16 cellular contexts compared by ENCODE assay signal in genomic region chr3:72448375-72448823, GRCh38. TPM values are rescaled to one million over a fixed set of nuclear protein-coding genes. Genes with fewer than 3 reads are reported as not detected.
DNase-seq lines count a peak whose midpoint lies in the region; ATAC-seq and TF ChIP-seq lines count a peak whose summit lies in the region.
"Had no signal": no experiment of that assay in that cellular context is flagged by ENCODE, and none has a peak within 500 bp of the region (broad histone marks: within the 10 kb centered on the region; RNA-seq: fewer than 3 reads in every experiment).

No MANE protein-coding gene starts in this region.

- POLR2A ChIA-PET in CD8-positive, alpha-beta memory T cell (lab: Charles Lee), result interaction anchor here (1.1 kb wide), 1 partner anchor 9 kb away, joined by 3 read pairs; no protein-coding TSS in a partner anchor

- no peaks in the 10 kb centered on the region for H3K27me3 ChIP-seq in CD8-positive, alpha-beta memory T cell (ENCODE audit: insufficient read depth, low read length, poor library complexity, severe bottlenecking)
- H3K27me3 ChIP-seq in osteoblast (ENCODE audit: insufficient read depth, low read length) (peaks cover 22% of the 10 kb centered on the region), brain microvascular endothelial cell (replicated peaks) (peaks cover 3% of the 10 kb centered on the region)
- H3K27me3 ChIP-seq: tibial artery had no signal

- H3K27ac Mint-ChIP-seq in CD8-positive, alpha-beta memory T cell, result peak overlapping the region in 1 of 8 donors; percentile 9
- peak overlapping the region; percentile 6 for H3K27ac Mint-ChIP-seq in dendritic cell treated with granulocyte-macrophage colony-stimulating factor and Interleukin-4, amounts not matched to agents 40 ng/mL and 50 ng/mL, for 4 days
- H3K27ac Mint-ChIP-seq: memory B cell had no signal

- H3K27me3 Mint-ChIP-seq in CD8-positive, alpha-beta memory T cell, result peaks cover 25 to 39% of the 10 kb centered on the region in 2 donors
- peaks cover 17% of the 10 kb centered on the region for H3K27me3 Mint-ChIP-seq in dendritic cell treated with granulocyte-macrophage colony-stimulating factor and Interleukin-4, amounts not matched to agents 40 ng/mL and 50 ng/mL, for 4 days

- no peak overlapping the region for H3K4me3 ChIP-seq in CD8-positive, alpha-beta memory T cell (ENCODE audit: low read length)
- H3K4me3 ChIP-seq in NB4 (ENCODE audit: low read depth, low read length), result no peak overlapping the region
- H3K4me3 ChIP-seq in osteoblast (ENCODE audit: insufficient read depth, low read length), result no peak overlapping the region
- no peak overlapping the region for H3K4me3 ChIP-seq in brain microvascular endothelial cell (ENCODE audit: low read depth, low read length)
- H3K4me3 ChIP-seq: tibial artery had no signal

- in situ Hi-C loops in brain microvascular endothelial cell (cut with HindIII; ENCODE audit: low pct_ligation_motif_present, low sequenced_read_pairs), result no loop called here

- intact Hi-C loops in dendritic cell treated with granulocyte-macrophage colony-stimulating factor and Interleukin-4, amounts not matched to agents 40 ng/mL and 50 ng/mL, for 4 days (cut with micrococcal nuclease), result loop anchor here (5.0 kb wide), 2 partner anchors 39 to 176 kb away; no protein-coding TSS in a partner anchor

- peaks cover 34% of the 10 kb centered on the region for H3K4me1 ChIP-seq in CD8-positive, alpha-beta memory T cell (ENCODE audit: insufficient read depth, low read length)
- peaks cover 7% of the 10 kb centered on the region for H3K4me1 ChIP-seq in osteoblast (ENCODE audit: insufficient read depth, low read length)

- CTCF ChIA-PET in CD8-positive, alpha-beta memory T cell (lab: Charles Lee), result no interaction called here

- H3K4me2 ChIP-seq in osteoblast (ENCODE audit: insufficient read depth, low read length), result no peak overlapping the region

- peaks cover 34% of the 10 kb centered on the region for H3K79me2 ChIP-seq in osteoblast (ENCODE audit: insufficient read depth, low read length)

- TF ChIP-seq CTCF in NB4 (IDR thresholded peaks at IDR 0.05; ENCODE audit: low read depth, low read length), result no peak
- TF ChIP-seq CTCF in osteoblast (IDR thresholded peaks at IDR 0.05; ENCODE audit: extremely low read depth, low read depth, low read length), result no peak
- no peak for TF ChIP-seq CTCF in brain microvascular endothelial cell (IDR thresholded peaks at IDR 0.05; ENCODE audit: low read depth, low read length, missing control alignments)

- no peak for TF ChIP-seq POLR2A in NB4 (IDR thresholded peaks at IDR 0.05; ENCODE audit: extremely low read depth, insufficient read length)

- no peaks in the 10 kb centered on the region for H3K9me3 Mint-ChIP-seq in CD8-positive, alpha-beta memory T cell
- H3K9me3 Mint-ChIP-seq in dendritic cell treated with granulocyte-macrophage colony-stimulating factor and Interleukin-4, amounts not matched to agents 40 ng/mL and 50 ng/mL, for 4 days, result no peaks in the 10 kb centered on the region
- H3K9me3 Mint-ChIP-seq: IgD-negative memory B cell had no signal

- H3K9me3 ChIP-seq in CD8-positive, alpha-beta memory T cell (ENCODE audit: low read length), result no peaks in the 10 kb centered on the region
- H3K9me3 ChIP-seq in osteoblast (ENCODE audit: low read depth, low read length), result no peaks in the 10 kb centered on the region
- H3K9me3 ChIP-seq: tibial artery had no signal

- H2AFZ ChIP-seq in osteoblast (ENCODE audit: low read length), result no peak overlapping the region

- no peaks in the 10 kb centered on the region for H3K36me3 ChIP-seq in CD8-positive, alpha-beta memory T cell (ENCODE audit: insufficient read depth, low read length)
- H3K36me3 ChIP-seq in osteoblast (ENCODE audit: insufficient read depth, low read length), result no peaks in the 10 kb centered on the region
- no peaks in the 10 kb centered on the region for H3K36me3 ChIP-seq in brain microvascular endothelial cell (replicated peaks)
- H3K36me3 ChIP-seq: tibial artery had no signal

- DNase-seq in CD8-positive, alpha-beta memory T cell, result no peak
- DNase-seq in NB4 (ENCODE audit: low read depth) (peak; percentile 7), osteoblast (ENCODE audit: insufficient read length, low spot score, missing footprints) (peak; percentile 44), NCI-H510A (lab: John Stamatoyannopoulos, UW) (no peak), brain microvascular endothelial cell (no peak)
- DNase-seq: activated gamma-delta T cell treated with Interleukin-2 at 50 U/mL for 16 hours; NCI-H2081 treated with DMSO at 0.1 percent for 48 hours; NCI-H774; occipital lobe; stimulated activated CD4-positive, alpha-beta T cell treated with anti-CD3 and anti-CD28 coated beads, Interleukin-4, amount 100 ng/mL, for 1 hour; tibial artery had no signal

- no peak for ATAC-seq in HG03354 (IDR thresholded peaks at IDR 0.05; ENCODE audit: poor library complexity, severe bottlenecking, unreplicated experiment)
- ATAC-seq in GM21447 (IDR thresholded peaks at IDR 0.05; ENCODE audit: unreplicated experiment), result no peak

- peaks cover 31 to 34% (median 31%) of the 10 kb centered on the region in 3 donors for H3K4me1 Mint-ChIP-seq in CD8-positive, alpha-beta memory T cell
- H3K4me1 Mint-ChIP-seq in dendritic cell treated with granulocyte-macrophage colony-stimulating factor and Interleukin-4, amounts not matched to agents 40 ng/mL and 50 ng/mL, for 4 days (ENCODE audit: low read depth), result peaks cover 42% of the 10 kb centered on the region

- peaks cover 0 to 8% (median 6%) of the 10 kb centered on the region in 3 donors for H3K36me3 Mint-ChIP-seq in CD8-positive, alpha-beta memory T cell
- H3K36me3 Mint-ChIP-seq in dendritic cell treated with granulocyte-macrophage colony-stimulating factor and Interleukin-4, amounts not matched to agents 40 ng/mL and 50 ng/mL, for 4 days (ENCODE audit: low read depth), result peaks cover 26% of the 10 kb centered on the region

- H3K4me3 Mint-ChIP-seq in CD8-positive, alpha-beta memory T cell, result peak overlapping the region; percentile 45 to 80 (median 72)
- H3K4me3 Mint-ChIP-seq in dendritic cell treated with granulocyte-macrophage colony-stimulating factor and Interleukin-4, amounts not matched to agents 40 ng/mL and 50 ng/mL, for 4 days, result no peak overlapping the region

- peaks cover 32% of the 10 kb centered on the region for H4K20me1 ChIP-seq in osteoblast (ENCODE audit: insufficient read depth, low read length)

- no peak overlapping the region for H3K27ac ChIP-seq in CD8-positive, alpha-beta memory T cell (ENCODE audit: low read depth, low read length)
- H3K27ac ChIP-seq in osteoblast (ENCODE audit: low read depth, low read length) (no peak overlapping the region), brain microvascular endothelial cell (no peak overlapping the region)

RNA-seq across cellular contexts. Expression of gene RYBP, which starts 2.0 kb away (rescaled TPM):
- 10 to 100 TPM; 41.3 to 42.6 TPM for total RNA-seq in CD8-positive, alpha-beta memory T cell
- 1.8 TPM for polyA plus RNA-seq in CD8-positive, alpha-beta memory T cell
- total RNA-seq in osteoblast, result 19.9 and 25.6 TPM in 2 replicates

Comparison
In these comparisons a context has a peak if more than half of its experiments do, and no peak if none do; other contexts are left out.
1. DNase-seq: peak in NB4 (single experiment) and osteoblast (single experiment); none in CD8-positive, alpha-beta memory T cell (0 of 5), NCI-H510A (single experiment) and brain microvascular endothelial cell (single experiment).